In genomic region chr6:12136905-12137304, GRCh38 we compare ENCODE assay signal across 24 cellular contexts.
DNase-seq lines count a peak whose midpoint lies in the region; TF ChIP-seq lines count a peak whose summit lies in the region.
"Had no signal": no experiment of that assay in that cellular context is flagged by ENCODE, and none has a peak within 500 bp of the region (broad histone marks: within the 10 kb centered on the region; RNA-seq: fewer than 3 reads in every experiment).

No MANE protein-coding gene starts in this region.

- DNase-seq in EL: peak; percentile 40
- DNase-seq in RPMI7951 (ENCODE audit: low read depth): peak; percentile 38
- DNase-seq in choroid plexus epithelial cell (ENCODE audit: low read depth): peak; percentile 57
- peak; percentile 60 for DNase-seq in mesenchymal stem cell
- no peak for DNase-seq in cardiac septum (ENCODE audit: low spot score)
- DNase-seq in progenitor cell of endocrine pancreas (ENCODE audit: low spot score, unreplicated experiment): no peak
- DNase-seq in GM19240 (ENCODE audit: insufficient read length, low spot score): no peak
- DNase-seq in DMS 273 (lab: John Stamatoyannopoulos, UW; ENCODE audit: unreplicated experiment): no peak
- DNase-seq: activated CD4-positive, CD25-positive, alpha-beta regulatory T cell; activated CD8-positive, alpha-beta T cell treated with anti-CD3 and anti-CD28 coated beads for 36 hours; activated naive CD4-positive, alpha-beta T cell; activated T-cell treated with anti-CD3 and anti-CD28 coated beads, Interleukin-2, amount 50 U/mL, for 1 hour; CD8-positive, alpha-beta memory T cell; DND-41; NCI-H1105; NCI-H526; nephron progenitor cell; SIG-M5; spleen; stimulated activated CD4-positive, alpha-beta T cell treated with anti-CD3 and anti-CD28 coated beads, Interleukin-4, amount 100 ng/mL, for 4 hours; T-helper 2 cell had no signal

- no peak overlapping the region for H2BK12ac ChIP-seq in mesenchymal stem cell (ENCODE audit: low read length in 2 of 2)

- no peak overlapping the region for H2BK15ac ChIP-seq in mesenchymal stem cell (ENCODE audit: low read depth, poor library complexity, severe bottlenecking)

- no peak overlapping the region for H2AFZ ChIP-seq in mesenchymal stem cell (ENCODE audit: low read depth, low read length)

- peaks cover 2% of the 10 kb centered on the region for H3K4me1 ChIP-seq in mesenchymal stem cell (ENCODE audit: control insufficient read depth, insufficient read depth, low read depth, low read length)

- H3K18ac ChIP-seq in mesenchymal stem cell (ENCODE audit: low read depth in 1 of 2, low read length in 2 of 2): no peak overlapping the region

- H3K4ac ChIP-seq in mesenchymal stem cell (ENCODE audit: low read depth in 1 of 2, low read length in 2 of 2): no peak overlapping the region

- H3K14ac ChIP-seq in mesenchymal stem cell (ENCODE audit: low read length in 2 of 2): no peak overlapping the region

- H2BK120ac ChIP-seq in mesenchymal stem cell (ENCODE audit: low read depth, low read length): no peak overlapping the region

- WGBS in mesenchymal stem cell: no CpG with 5 or more reads among the region's 4 CpGs

- peaks cover 23 to 38% of the 10 kb centered on the region in 2 experiments for H3K36me3 ChIP-seq in mesenchymal stem cell (ENCODE audit: control insufficient read depth in 1 of 2, insufficient read depth in 2 of 2, low read depth in 1 of 2, low read length in 2 of 2)

- H3K27me3 Mint-ChIP-seq in progenitor cell of endocrine pancreas: no peaks in the 10 kb centered on the region
- H3K27me3 Mint-ChIP-seq: activated CD8-positive, alpha-beta T cell treated with anti-CD3 and anti-CD28 coated beads for 36 hours; CD8-positive, alpha-beta memory T cell had no signal

- H3K4me1 Mint-ChIP-seq in progenitor cell of endocrine pancreas (ENCODE audit: low read depth): no peaks in the 10 kb centered on the region
- H3K4me1 Mint-ChIP-seq: nephron progenitor cell had no signal

- H3K27ac Mint-ChIP-seq in progenitor cell of endocrine pancreas: no peak overlapping the region
- H3K27ac Mint-ChIP-seq: CD8-positive, alpha-beta memory T cell; nephron progenitor cell had no signal

- intact Hi-C loops in cardiac septum (cut with DNase I): no loop called here

- H3K9me3 Mint-ChIP-seq in progenitor cell of endocrine pancreas (ENCODE audit: low read depth): peaks cover 18% of the 10 kb centered on the region
- H3K9me3 Mint-ChIP-seq: CD8-positive, alpha-beta memory T cell had no signal

- H4K8ac ChIP-seq in mesenchymal stem cell (ENCODE audit: low read length): no peak overlapping the region

- H2AK5ac ChIP-seq in mesenchymal stem cell (ENCODE audit: low read length, severe bottlenecking): no peak overlapping the region

- H3K79me1 ChIP-seq in mesenchymal stem cell (replicated peaks; ENCODE audit: low read length, poor library complexity, severe bottlenecking): peaks cover 22% of the 10 kb centered on the region

- peak overlapping the region; percentile 50 for H3K9ac ChIP-seq in mesenchymal stem cell (ENCODE audit: low read length)
- H3K9ac ChIP-seq: KMS-11 had no signal

- H2BK5ac ChIP-seq in mesenchymal stem cell (ENCODE audit: low read depth, low read length, poor library complexity, severe bottlenecking): no peak overlapping the region

- H3K4me3 ChIP-seq in choroid plexus epithelial cell (ENCODE audit: low read depth, low read length) (no peak overlapping the region), mesenchymal stem cell (ENCODE audit: insufficient read depth in 1 of 2, low read depth in 1 of 2, low read length in 2 of 2) (no peak overlapping the region)
- H3K4me3 ChIP-seq: coronary artery, psoas muscle, spleen had no signal

- no peak overlapping the region for H3K23ac ChIP-seq in mesenchymal stem cell (ENCODE audit: low read length in 2 of 2)

- no peak overlapping the region for H3K4me2 ChIP-seq in mesenchymal stem cell (ENCODE audit: low read length, poor library complexity, severe bottlenecking)
- H3K4me2 ChIP-seq: KMS-11 had no signal

- peaks cover 50% of the 10 kb centered on the region for H3K36me3 Mint-ChIP-seq in progenitor cell of endocrine pancreas (ENCODE audit: insufficient read depth)

- no peaks in the 10 kb centered on the region for H3K27me3 ChIP-seq in mesenchymal stem cell (ENCODE audit: control insufficient read depth in 1 of 2, insufficient read depth in 1 of 2, low read length in 2 of 2)
- H3K27me3 ChIP-seq: spleen had no signal

- H3K9me3 ChIP-seq in mesenchymal stem cell (ENCODE audit: control insufficient read depth, low read length): no peaks in the 10 kb centered on the region
- H3K9me3 ChIP-seq: psoas muscle, spleen had no signal

- H4K91ac ChIP-seq in mesenchymal stem cell (ENCODE audit: low read length): no peak overlapping the region

- no peak for TF ChIP-seq CTCF in choroid plexus epithelial cell (conservative IDR thresholded peaks at IDR 0.05; ENCODE audit: low read depth, low read length)
- TF ChIP-seq CTCF in progenitor cell of endocrine pancreas (IDR thresholded peaks at IDR 0.05; ENCODE audit: unreplicated experiment): no peak

- H3K4me3 Mint-ChIP-seq in progenitor cell of endocrine pancreas (ENCODE audit: low read depth): no peak overlapping the region
- H3K4me3 Mint-ChIP-seq: activated CD8-positive, alpha-beta T cell treated with anti-CD3 and anti-CD28 coated beads for 36 hours; CD8-positive, alpha-beta memory T cell; nephron progenitor cell had no signal

- H3K27ac ChIP-seq in mesenchymal stem cell (ENCODE audit: low read length, poor library complexity, severe bottlenecking): no peak overlapping the region
- H3K27ac ChIP-seq: coronary artery, KMS-11, psoas muscle, spleen had no signal

Comparison
In these comparisons a context has a peak if more than half of its experiments do, and no peak if none do; other contexts are left out.
1. DNase-seq: peak in EL (single experiment), RPMI7951 (single experiment), choroid plexus epithelial cell (single experiment) and mesenchymal stem cell (single experiment); none in cardiac septum (single experiment), progenitor cell of endocrine pancreas (single experiment), GM19240 (single experiment) and DMS 273 (single experiment).